In genomic region chr19:35533822-35534521, GRCh38 we compare ENCODE assay signal across 1 cellular context.
TF ChIP-seq lines count a peak whose summit lies in the region.

No MANE protein-coding gene starts in this region.

TF ChIP-seq in HepG2, 621 proteins besides CTCF, POLR2A, EP300 and RAD21 (continued from another document):
- TF ChIP-seq, protein P1, sequence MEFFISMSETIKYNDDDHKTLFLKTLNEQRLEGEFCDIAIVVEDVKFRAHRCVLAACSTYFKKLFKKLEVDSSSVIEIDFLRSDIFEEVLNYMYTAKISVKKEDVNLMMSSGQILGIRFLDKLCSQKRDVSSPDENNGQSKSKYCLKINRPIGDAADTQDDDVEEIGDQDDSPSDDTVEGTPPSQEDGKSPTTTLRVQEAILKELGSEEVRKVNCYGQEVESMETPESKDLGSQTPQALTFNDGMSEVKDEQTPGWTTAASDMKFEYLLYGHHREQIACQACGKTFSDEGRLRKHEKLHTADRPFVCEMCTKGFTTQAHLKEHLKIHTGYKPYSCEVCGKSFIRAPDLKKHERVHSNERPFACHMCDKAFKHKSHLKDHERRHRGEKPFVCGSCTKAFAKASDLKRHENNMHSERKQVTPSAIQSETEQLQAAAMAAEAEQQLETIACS (CRISPR knock-in tag; IDR thresholded peaks at IDR 0.05) = peak; percentile 82
- TF ChIP-seq ZSCAN21 (CRISPR knock-in tag; IDR thresholded peaks at IDR 0.05; ENCODE audit: borderline replicate concordance) (no peak), NR2F6 (IDR thresholded peaks at IDR 0.05) (0 out of 2 replicates have a peak, but pooled peaks have one; percentile 41), NR2F6 (CRISPR knock-in tag; IDR thresholded peaks at IDR 0.05) (0 out of 2 replicates have a peak, but pooled peaks have one; percentile 38)
TF ChIP-seq in HepG2: peak in this region for 18.
